8 cellular contexts compared by ENCODE assay signal in genomic region chr14:104826197-104826857, GRCh38. TPM values are rescaled to one million over a fixed set of nuclear protein-coding genes. Genes with fewer than 3 reads are reported as not detected.
DNase-seq lines count a peak whose midpoint lies in the region; ATAC-seq lines count a peak whose summit lies in the region.

No MANE protein-coding gene starts in this region.

- H3K36me3 Mint-ChIP-seq in activated CD4-positive, alpha-beta memory T cell treated with anti-CD3 and anti-CD28 coated beads for 36 hours, result no peaks in the 10 kb centered on the region

- DNase-seq in 8988T (peak; percentile 86), NCI-H748 treated with DMSO at 0.1 percent for 48 hours (lab: John Stamatoyannopoulos, UW) (peak; percentile 77), ecto neural progenitor cell (ENCODE audit: low spot score) (peak; percentile 98), lung microvascular endothelial cell (ENCODE audit: low read depth in 2 of 2) (peak; percentile 77 to 88)
- DNase-seq in activated CD4-positive, alpha-beta memory T cell treated with anti-CD3 and anti-CD28 coated beads for 36 hours, result peak; percentile 95
- peak; percentile 89 to 97 (median 92) for DNase-seq in stimulated activated CD4-positive, alpha-beta T cell treated with anti-CD3 and anti-CD28 coated beads, TNF-alpha, amount 100 ng/mL, for 4 hours (ENCODE audit: low read depth in 3 of 3)

- ATAC-seq in GM18511 (IDR thresholded peaks at IDR 0.05; ENCODE audit: unreplicated experiment), result peak; percentile 72
- ATAC-seq in HG03442 (IDR thresholded peaks at IDR 0.05; ENCODE audit: unreplicated experiment), result peak; percentile 66

- H3K9me3 Mint-ChIP-seq in activated CD4-positive, alpha-beta memory T cell treated with anti-CD3 and anti-CD28 coated beads for 36 hours, result no peaks in the 10 kb centered on the region

- POLR2A ChIA-PET in activated CD4-positive, alpha-beta memory T cell treated with anti-CD3 and anti-CD28 coated beads for 36 hours (lab: Charles Lee), result interaction anchor here (1.6 kb wide), 1 partner anchor 73 kb away, joined by 5 read pairs; the partner anchor contains the start of gene SIVA1

- peaks cover 17% of the 10 kb centered on the region for H3K4me1 Mint-ChIP-seq in activated CD4-positive, alpha-beta memory T cell treated with anti-CD3 and anti-CD28 coated beads for 36 hours (ENCODE audit: low read depth)

- CTCF ChIA-PET in activated CD4-positive, alpha-beta memory T cell treated with anti-CD3 and anti-CD28 coated beads for 36 hours (lab: Charles Lee), result interaction anchor here (0.7 to 3.5 kb wide), 11 partner anchors 16 to 117 kb away, joined by 3 to 99 read pairs (median 4); partner anchors contain the start of genes SIVA1 and ZBTB42

- peaks cover 6% of the 10 kb centered on the region for H3K27me3 Mint-ChIP-seq in activated CD4-positive, alpha-beta memory T cell treated with anti-CD3 and anti-CD28 coated beads for 36 hours

- intact Hi-C loops in activated CD4-positive, alpha-beta memory T cell treated with anti-CD3 and anti-CD28 coated beads for 36 hours (cut with micrococcal nuclease), result loop anchor here (1.0 to 2.0 kb wide), 3 partner anchors 30 to 104 kb away; no protein-coding TSS in a partner anchor

- peak overlapping the region; percentile 74 for H3K4me3 Mint-ChIP-seq in activated CD4-positive, alpha-beta memory T cell treated with anti-CD3 and anti-CD28 coated beads for 36 hours

- no peak overlapping the region for H3K27ac Mint-ChIP-seq in activated CD4-positive, alpha-beta memory T cell treated with anti-CD3 and anti-CD28 coated beads for 36 hours

RNA-seq across cellular contexts. Expression of gene ZBTB42, which starts 25.4 kb away (rescaled TPM):
- 1 to 10 TPM; 3.1 to 3.4 TPM for total RNA-seq in activated CD4-positive, alpha-beta memory T cell treated with anti-CD3 and anti-CD28 coated beads for 36 hours
- 2.6 and 4.4 TPM in 2 replicates for total RNA-seq in lung microvascular endothelial cell

RNA-seq across cellular contexts. Expression of gene AKT1, which starts 30.8 kb away (rescaled TPM):
- 100 to 1,000 TPM; 131 to 133 TPM for total RNA-seq in activated CD4-positive, alpha-beta memory T cell treated with anti-CD3 and anti-CD28 coated beads for 36 hours
- total RNA-seq in lung microvascular endothelial cell, result 107 and 129 TPM in 2 replicates

RNA-seq across cellular contexts. Expression of gene CEP170B, which starts 38.7 kb away (rescaled TPM):
- 1 to 10 TPM; 5.2 to 5.3 TPM for total RNA-seq in activated CD4-positive, alpha-beta memory T cell treated with anti-CD3 and anti-CD28 coated beads for 36 hours
- 2.8 and 5.0 TPM in 2 replicates for total RNA-seq in lung microvascular endothelial cell

Comparison
In these comparisons a context has a peak if more than half of its experiments do, and no peak if none do; other contexts are left out.
1. Peak in every context shown above with its lines: DNase-seq and ATAC-seq.